7 cellular contexts compared by ENCODE assay signal in genomic region chr6:106630366-106630765, GRCh38. TPM values are rescaled to one million over a fixed set of nuclear protein-coding genes. Genes with fewer than 3 reads are reported as not detected.
DNase-seq lines count a peak whose midpoint lies in the region; ATAC-seq and TF ChIP-seq lines count a peak whose summit lies in the region.

No MANE protein-coding gene starts in this region.

- intact Hi-C loops in esophagus squamous epithelium (cut with DNase I): no loop called here
- intact Hi-C loops in gastrocnemius medialis (cut with DNase I; ENCODE audit: low total_unique reads): no loop called here
- intact Hi-C loops in adrenal gland (cut with DNase I): no loop called here

- peaks cover 6 to 28% (median 11%) of the 10 kb centered on the region in 3 donors for H3K4me1 ChIP-seq in esophagus squamous epithelium
- H3K4me1 ChIP-seq in gastrocnemius medialis: peaks cover 18 to 23% of the 10 kb centered on the region in 2 donors
- H3K4me1 ChIP-seq in adrenal gland (replicated peaks in 1 of 2): peaks cover 7 to 27% of the 10 kb centered on the region in 2 donors

- TF ChIP-seq CTCF in esophagus squamous epithelium (IDR thresholded peaks at IDR 0.05) (no peak), gastrocnemius medialis (IDR thresholded peaks at IDR 0.05 in 4 of 5, conservative IDR thresholded peaks at IDR 0.05 in 1 of 5) (no peak), adrenal gland (IDR thresholded peaks at IDR 0.05) (no peak)

- ATAC-seq in GM19043 (IDR thresholded peaks at IDR 0.05; ENCODE audit: low read depth, unreplicated experiment): peak; percentile 22
- ATAC-seq in gastrocnemius medialis: no peak
- ATAC-seq in HG03039 (IDR thresholded peaks at IDR 0.05; ENCODE audit: unreplicated experiment): no peak

- peak; percentile 59 for DNase-seq in OCI-M1 (lab: John Stamatoyannopoulos, UW)
- DNase-seq in esophagus squamous epithelium (lab: John Stamatoyannopoulos, UW): no peak
- no peak for DNase-seq in gastrocnemius medialis
- no peak for DNase-seq in adrenal gland
- DNase-seq in NCI-H187 treated with DMSO at 0.1 percent for 48 hours (lab: John Stamatoyannopoulos, UW): no peak

- peak overlapping the region in 2 of 4 donors; percentile 85 to 88 for H3K27ac ChIP-seq in esophagus squamous epithelium
- peak overlapping the region in 2 of 4 donors; percentile 85 for H3K27ac ChIP-seq in gastrocnemius medialis
- no peak overlapping the region for H3K27ac ChIP-seq in adrenal gland

- H3K9me3 ChIP-seq in esophagus squamous epithelium (no peaks in the 10 kb centered on the region), gastrocnemius medialis (no peaks in the 10 kb centered on the region), adrenal gland (replicated peaks in 1 of 3) (no peaks in the 10 kb centered on the region)

- H3K27me3 ChIP-seq in esophagus squamous epithelium (no peaks in the 10 kb centered on the region), gastrocnemius medialis (no peaks in the 10 kb centered on the region), adrenal gland (no peaks in the 10 kb centered on the region)

- H3K36me3 ChIP-seq in esophagus squamous epithelium (no peaks in the 10 kb centered on the region), gastrocnemius medialis (no peaks in the 10 kb centered on the region), adrenal gland (replicated peaks in 1 of 2) (no peaks in the 10 kb centered on the region)

- TF ChIP-seq POLR2A in esophagus squamous epithelium (IDR thresholded peaks at IDR 0.05) (no peak), gastrocnemius medialis (IDR thresholded peaks at IDR 0.05) (no peak), adrenal gland (IDR thresholded peaks at IDR 0.05) (no peak)

- H3K4me3 ChIP-seq in esophagus squamous epithelium: peak overlapping the region; percentile 69 to 87 (median 82)
- peak overlapping the region; percentile 77 to 92 (median 88) for H3K4me3 ChIP-seq in gastrocnemius medialis
- H3K4me3 ChIP-seq in adrenal gland: peak overlapping the region in 1 of 4 donors; percentile 88

- in situ Hi-C loops in gastrocnemius medialis (cut with MboI; ENCODE audit: low sequenced_read_pairs in 4 of 4): no loop called here

- 46 to 48% methylated on average over 5 of the region's 5 CpGs for WGBS in esophagus squamous epithelium, 2 donors
- WGBS in adrenal gland, 4 donors: 56 to 61% (median 59%) methylated on average over 5 of the region's 5 CpGs

RNA-seq across cellular contexts. Expression of gene QRSL1, which starts 1.0 kb away (rescaled TPM):
- 10 to 100 TPM in 2 of 4 donors, 1 to 10 TPM in 2; 4.8 to 11.1 (median 9.3) TPM for total RNA-seq in esophagus squamous epithelium
- total RNA-seq in gastrocnemius medialis: 10 to 100 TPM; 17.2 to 26.7 (median 25.1) TPM
- total RNA-seq in adrenal gland: 10 to 100 TPM in 5 of 8 donors, 1 to 10 TPM in 3; 8.5 to 12.7 (median 11.0) TPM
- 10 to 100 TPM in 1 of 3 donors, 1 to 10 TPM in 2; 4.8 to 17.5 (median 5.6) TPM for polyA plus RNA-seq in adrenal gland

RNA-seq across cellular contexts. Expression of gene RTN4IP1, which starts 1.1 kb away (rescaled TPM):
- total RNA-seq in esophagus squamous epithelium: 10 to 100 TPM in 1 of 4 donors, 1 to 10 TPM in 3; 1.6 to 11.1 (median 6.0) TPM
- total RNA-seq in gastrocnemius medialis: 10 to 100 TPM in 1 of 4 donors, 1 to 10 TPM in 3; 5.4 to 15.3 (median 9.3) TPM
- total RNA-seq in adrenal gland: 1 to 10 TPM; 1.6 to 10.0 (median 7.4) TPM
- polyA plus RNA-seq in adrenal gland: 1 to 10 TPM; 6.0 to 8.8 (median 6.5) TPM
